ENCODE assay signal across 16 cellular contexts in genomic region chr10:4296165-4296564, GRCh38.
DNase-seq lines count a peak whose midpoint lies in the region; ATAC-seq and TF ChIP-seq lines count a peak whose summit lies in the region.
"Had no signal": no experiment of that assay in that cellular context is flagged by ENCODE, and none has a peak within 500 bp of the region (broad histone marks: within the 10 kb centered on the region; RNA-seq: fewer than 3 reads in every experiment).

No MANE protein-coding gene starts in this region.

- POLR2A ChIA-PET in Panc1 (lab: Charles Lee): interaction anchor here (0.6 kb wide), 2 partner anchors 11 to 382 kb away, joined by 8 to 11 read pairs; no protein-coding TSS in a partner anchor

- H3K9me3 ChIP-seq in Panc1 (ENCODE audit: control insufficient read depth, insufficient read depth, low read depth, low read length) (no peaks in the 10 kb centered on the region), esophagus muscularis mucosa (no peaks in the 10 kb centered on the region), ascending aorta (no peaks in the 10 kb centered on the region)

- no peak for ATAC-seq in Panc1
- ATAC-seq: GM12878, HCT116 had no signal

- H3K4me3 ChIP-seq in H7 (ENCODE audit: insufficient read depth, low read depth, low read length) (no peak overlapping the region), Panc1 (ENCODE audit: low read depth in 2 of 2, low read length in 2 of 2) (no peak overlapping the region), esophagus muscularis mucosa (no peak overlapping the region), ascending aorta (no peak overlapping the region)
- H3K4me3 ChIP-seq: GM12878 had no signal

- DNase-seq in H7 (peak; percentile 33), Panc1 (ENCODE audit: low read depth, low spot score) (no peak), esophagus muscularis mucosa (ENCODE audit: extremely low spot score) (peak; percentile 78), neural crest cell (ENCODE audit: low read depth, low spot score) (no peak), SHP77 treated with DMSO at 0.1 percent for 48 hours (lab: John Stamatoyannopoulos, UW) (no peak), DMS53 (lab: John Stamatoyannopoulos, UW) (no peak), ascending aorta (ENCODE audit: low spot score in 2 of 2) (no peak)
- DNase-seq: C1 segment of cervical spinal cord; Calu3; CD4-positive, alpha-beta T cell; DMS 273 treated with DMSO at 0.1 percent for 48 hours; DMS79; IMR-90 had no signal

- TF ChIP-seq POLR2A in esophagus muscularis mucosa (IDR thresholded peaks at IDR 0.05; ENCODE audit: low read depth): no peak

- H3K9me3 Mint-ChIP-seq in neural crest cell: peaks cover 11% of the 10 kb centered on the region
- H3K9me3 Mint-ChIP-seq: CD4-positive, alpha-beta T cell had no signal

- WGBS in esophagus muscularis mucosa: 97% methylated on average over 5 of the region's 5 CpGs

- TF ChIP-seq CTCF in Panc1 (IDR thresholded peaks at IDR 0.05) (no peak), esophagus muscularis mucosa (IDR thresholded peaks at IDR 0.05) (no peak), neural crest cell (conservative IDR thresholded peaks at IDR 0.05) (no peak), ascending aorta (IDR thresholded peaks at IDR 0.05) (no peak)

- no peaks in the 10 kb centered on the region for H3K27me3 Mint-ChIP-seq in neural crest cell (ENCODE audit: low read depth)
- H3K27me3 Mint-ChIP-seq: B cell; CD4-positive, alpha-beta T cell had no signal

- H3K4me1 ChIP-seq in Panc1 (ENCODE audit: control insufficient read depth, insufficient read depth, low read length): no peaks in the 10 kb centered on the region
- peaks cover 0 to 12% (median 6%) of the 10 kb centered on the region in 4 donors for H3K4me1 ChIP-seq in esophagus muscularis mucosa
- peaks cover 0 to 8% of the 10 kb centered on the region in 2 donors for H3K4me1 ChIP-seq in ascending aorta

- peaks cover 8% of the 10 kb centered on the region for H3K4me1 Mint-ChIP-seq in neural crest cell
- H3K4me1 Mint-ChIP-seq: B cell had no signal

- H3K36me3 ChIP-seq in H7 (replicated peaks; ENCODE audit: control insufficient read depth, insufficient read depth, low read length) (no peaks in the 10 kb centered on the region), Panc1 (ENCODE audit: control insufficient read depth, insufficient read depth, low read length) (no peaks in the 10 kb centered on the region), esophagus muscularis mucosa (no peaks in the 10 kb centered on the region), ascending aorta (no peaks in the 10 kb centered on the region)

- no peaks in the 10 kb centered on the region for H3K36me3 Mint-ChIP-seq in neural crest cell (ENCODE audit: low read depth)

- intact Hi-C loops in Panc1 (cut with micrococcal nuclease; ENCODE audit: unreplicated experiment): no loop called here
- intact Hi-C loops in esophagus muscularis mucosa (cut with DNase I): no loop called here
- intact Hi-C loops in ascending aorta (cut with DNase I): no loop called here

- TF ChIP-seq EP300 in esophagus muscularis mucosa (IDR thresholded peaks at IDR 0.05): no peak

- CTCF ChIA-PET in Panc1 (lab: Charles Lee): no interaction called here

- H3K27me3 ChIP-seq in H7 (ENCODE audit: control insufficient read depth, insufficient read depth, low read length) (no peaks in the 10 kb centered on the region), Panc1 (ENCODE audit: control insufficient read depth, insufficient read depth, low read length) (no peaks in the 10 kb centered on the region), esophagus muscularis mucosa (no peaks in the 10 kb centered on the region), ascending aorta (no peaks in the 10 kb centered on the region)

- in situ Hi-C loops in Panc1 (cut with HindIII; ENCODE audit: low pct_unique_long_range_greater_than_20kb, low sequenced_read_pairs): no loop called here

- H3K27ac ChIP-seq in Panc1 (ENCODE audit: low read length) (peak overlapping the region; percentile 12; the same call in 1 of the 2 replicates), esophagus muscularis mucosa (replicated peaks in 1 of 4) (no peak overlapping the region), ascending aorta (no peak overlapping the region)

- H3K27ac Mint-ChIP-seq in neural crest cell (ENCODE audit: unreplicated experiment): peak overlapping the region; percentile 30
- H3K27ac Mint-ChIP-seq: B cell; CD4-positive, alpha-beta T cell had no signal

- H3K4me3 Mint-ChIP-seq in neural crest cell: no peak overlapping the region
- H3K4me3 Mint-ChIP-seq: B cell; CD4-positive, alpha-beta T cell had no signal

- no TSS peak for BruUV-seq in Panc1 (replicated peaks; lab: Mats Ljungman, UMichigan)

Comparison
In these comparisons a context has a peak if more than half of its experiments do, and no peak if none do; other contexts are left out.
1. DNase-seq: peak in H7 (single experiment) and esophagus muscularis mucosa (single experiment); none in Panc1 (single experiment), neural crest cell (single experiment), SHP77 treated with DMSO at 0.1 percent for 48 hours (single experiment), DMS53 (single experiment) and ascending aorta (0 of 2).